Comparison of ENCODE assay signal across 1 cellular context in genomic region chr22:28019881-28020861, GRCh38.
TF ChIP-seq lines count a peak whose summit lies in the region.

No MANE protein-coding gene starts in this region.

TF ChIP-seq in HEK293, 187 proteins besides CTCF, POLR2A, EP300 and RAD21 (continued from another document and continues in another):
- TF ChIP-seq ATF2 (tag by site-specific recombination; IDR thresholded peaks at IDR 0.05; ENCODE audit: low read depth) (no peak), ZNF580 (tag by site-specific recombination; IDR thresholded peaks at IDR 0.05) (no peak), ZNF658 (tag by site-specific recombination; IDR thresholded peaks at IDR 0.05) (no peak), ZNF76 (tag by site-specific recombination; IDR thresholded peaks at IDR 0.05; ENCODE audit: borderline replicate concordance, low read depth) (no peak), ZNF18 (tag by site-specific recombination; IDR thresholded peaks at IDR 0.05) (no peak), BCL6B (tag by site-specific recombination; IDR thresholded peaks at IDR 0.05) (no peak), KLF17 (tag by site-specific recombination; IDR thresholded peaks at IDR 0.05) (peak; percentile 71), ZNF677 (tag by site-specific recombination; IDR thresholded peaks at IDR 0.05) (no peak), ZNF629 (tag by site-specific recombination; IDR thresholded peaks at IDR 0.05) (no peak), PATZ1 (tag by site-specific recombination; IDR thresholded peaks at IDR 0.05) (peak; percentile 72), ZNF114 (tag by site-specific recombination; IDR thresholded peaks at IDR 0.05) (no peak), KLF8 (tag by site-specific recombination; IDR thresholded peaks at IDR 0.05) (no peak), ZNF280C (tag by site-specific recombination; IDR thresholded peaks at IDR 0.05) (no peak), ZBTB48 (tag by site-specific recombination; IDR thresholded peaks at IDR 0.05) (no peak), ZNF121 (tag by site-specific recombination; IDR thresholded peaks at IDR 0.05) (no peak), ZNF155 (tag by site-specific recombination; IDR thresholded peaks at IDR 0.05) (no peak), ZFP37 (tag by site-specific recombination; IDR thresholded peaks at IDR 0.05) (no peak), IKZF3 (tag by site-specific recombination; IDR thresholded peaks at IDR 0.05) (no peak), ZNF585B (tag by site-specific recombination; IDR thresholded peaks at IDR 0.05) (no peak), ZNF792 (tag by site-specific recombination; IDR thresholded peaks at IDR 0.05) (no peak), ZEB2 (tag by site-specific recombination; IDR thresholded peaks at IDR 0.05) (0 out of 2 replicates have a peak, but pooled peaks have one; percentile 20), SCRT1 (tag by site-specific recombination; IDR thresholded peaks at IDR 0.05; ENCODE audit: borderline replicate concordance) (no peak), ZSCAN4 (tag by site-specific recombination; IDR thresholded peaks at IDR 0.05) (peak; percentile 87), ZNF19 (tag by site-specific recombination; IDR thresholded peaks at IDR 0.05; ENCODE audit: low read depth) (no peak), ZNF530 (tag by site-specific recombination; IDR thresholded peaks at IDR 0.05; ENCODE audit: low read depth) (no peak), ZSCAN23 (tag by site-specific recombination; IDR thresholded peaks at IDR 0.05) (no peak), ZNF704 (tag by site-specific recombination; IDR thresholded peaks at IDR 0.05) (no peak), ZBTB8A (tag by site-specific recombination; IDR thresholded peaks at IDR 0.05) (no peak), ZNF133 (tag by site-specific recombination; IDR thresholded peaks at IDR 0.05) (no peak), ZBTB6 (tag by site-specific recombination; IDR thresholded peaks at IDR 0.05) (no peak), INSM2 (tag by site-specific recombination; IDR thresholded peaks at IDR 0.05) (no peak), SP7 (tag by site-specific recombination; IDR thresholded peaks at IDR 0.05) (0 out of 2 replicates have a peak, but pooled peaks have one; percentile 15), SETDB1 (IDR thresholded peaks at IDR 0.05; ENCODE audit: insufficient read length, low read length) (no peak), ZNF302 (tag by site-specific recombination; IDR thresholded peaks at IDR 0.05; ENCODE audit: low read depth) (no peak), OSR2 (tag by site-specific recombination; IDR thresholded peaks at IDR 0.05) (no peak), ZNF791 (tag by site-specific recombination; IDR thresholded peaks at IDR 0.05) (no peak), ZNF571 (tag by site-specific recombination; IDR thresholded peaks at IDR 0.05) (no peak), PRDM10 (tag by site-specific recombination; IDR thresholded peaks at IDR 0.05) (peak; percentile 49), ZNF624 (tag by site-specific recombination; IDR thresholded peaks at IDR 0.05) (no peak), ZNF138 (tag by site-specific recombination; IDR thresholded peaks at IDR 0.05; ENCODE audit: borderline replicate concordance) (no peak), REPIN1 (tag by site-specific recombination; IDR thresholded peaks at IDR 0.05; ENCODE audit: low read depth) (no peak), BCL11A (tag by site-specific recombination; IDR thresholded peaks at IDR 0.05; ENCODE audit: low read depth) (no peak), GLIS2 (tag by site-specific recombination; IDR thresholded peaks at IDR 0.05) (peak; percentile 63), GFI1B (tag by site-specific recombination; IDR thresholded peaks at IDR 0.05) (no peak), KLF7 (tag by site-specific recombination; IDR thresholded peaks at IDR 0.05; ENCODE audit: borderline replicate concordance) (no peak), ZNF830 (tag by site-specific recombination; IDR thresholded peaks at IDR 0.05; ENCODE audit: low read depth) (no peak), ZNF324 (tag by site-specific recombination; IDR thresholded peaks at IDR 0.05) (no peak)
